Comparison of ENCODE assay signal across 17 cellular contexts in the genomic region with DNA sequence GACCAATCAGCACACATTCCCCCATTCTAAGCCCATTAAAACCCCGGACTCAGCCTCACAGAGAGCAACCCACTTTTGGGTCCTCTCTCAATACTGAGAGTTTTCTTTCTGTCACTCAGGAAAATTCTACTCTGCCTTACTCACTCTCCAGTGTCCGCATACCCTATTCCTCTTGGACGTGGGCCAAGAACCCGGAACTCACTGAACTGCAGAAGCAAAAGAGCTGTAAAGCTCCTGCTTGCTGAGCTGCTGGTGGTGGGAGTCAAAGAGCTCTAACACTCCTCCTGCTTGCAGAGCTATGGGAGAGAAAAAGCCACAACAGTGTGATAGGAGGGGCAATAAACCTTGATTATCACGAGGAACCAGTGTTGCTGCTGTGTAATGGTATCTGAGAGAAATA.
"Had no signal": no experiment of that assay in that cellular context is flagged by ENCODE, and none has a peak within 500 bp of the region (broad histone marks: within the 10 kb centered on the region; RNA-seq: fewer than 3 reads in every experiment).

No MANE protein-coding gene starts in this region.

- H3K4me3 ChIP-seq: cardiac muscle cell, right lobe of liver, skin epidermis, stomach, suprapubic skin, transverse colon, uterus had no signal

- DNase-seq: activated CD4-positive, alpha-beta T cell treated with anti-CD3 and anti-CD28 coated beads, Interleukin-2, amount 50 U/mL, for 4 hours; activated naive CD4-positive, alpha-beta T cell treated with Interleukin-2 at 50 U/mL for 16 hours; activated naive CD8-positive, alpha-beta T cell treated with anti-CD3 and anti-CD28 coated beads, Interleukin-2, amount 10 ng/mL, durations not matched to agents 7 days and 5 days; activated T-cell treated with anti-CD3 and anti-CD28 coated beads, Interleukin-2, amount 50 U/mL, for 48 hours; amniotic stem cell; cortex of kidney; kidney; nephron progenitor cell; nucleus accumbens; right lobe of liver; stomach; T1000; transverse colon; uterus had no signal
